8 cellular contexts compared by ENCODE assay signal in genomic region chr11:10857604-10858504, GRCh38. TPM values are rescaled to one million over a fixed set of nuclear protein-coding genes. Genes with fewer than 3 reads are reported as not detected.
DNase-seq lines count a peak whose midpoint lies in the region; ATAC-seq and TF ChIP-seq lines count a peak whose summit lies in the region.

Gene ZBED5, minus strand, starts transcription at chr11:10858053. Its CDS starts 3,108 bp downstream, at chr11:10854945.

- no peaks in the 10 kb centered on the region for H3K9me3 Mint-ChIP-seq in dendritic cell treated with granulocyte-macrophage colony-stimulating factor and Interleukin-4, amounts not matched to agents 40 ng/mL and 50 ng/mL, for 4 days

- H3K27me3 ChIP-seq in left lung: no peaks in the 10 kb centered on the region

- H3K27ac Mint-ChIP-seq in dendritic cell treated with granulocyte-macrophage colony-stimulating factor and Interleukin-4, amounts not matched to agents 40 ng/mL and 50 ng/mL, for 4 days: peak within 1 kb of the TSS; percentile 97

- H3K36me3 Mint-ChIP-seq in dendritic cell treated with granulocyte-macrophage colony-stimulating factor and Interleukin-4, amounts not matched to agents 40 ng/mL and 50 ng/mL, for 4 days (ENCODE audit: low read depth): peaks cover 52% of the 10 kb centered on the region

- peaks cover 28% of the 10 kb centered on the region for H3K4me1 Mint-ChIP-seq in dendritic cell treated with granulocyte-macrophage colony-stimulating factor and Interleukin-4, amounts not matched to agents 40 ng/mL and 50 ng/mL, for 4 days (ENCODE audit: low read depth)

- intact Hi-C loops in dendritic cell treated with granulocyte-macrophage colony-stimulating factor and Interleukin-4, amounts not matched to agents 40 ng/mL and 50 ng/mL, for 4 days (cut with micrococcal nuclease): loop anchor here (1.0 to 2.0 kb wide), 3 partner anchors 40 to 73 kb away; partner anchors contain the start of gene EIF4G2
- intact Hi-C loops in left lung (cut with DNase I): loop anchor here in 1 of 2 donors (10.0 kb wide), 1 partner anchor 53 kb away; the partner anchor contains the start of gene EIF4G2

- peak within 1 kb of the TSS; percentile 78 to 89 for H3K4me3 ChIP-seq in left lung

- H3K27me3 Mint-ChIP-seq in dendritic cell treated with granulocyte-macrophage colony-stimulating factor and Interleukin-4, amounts not matched to agents 40 ng/mL and 50 ng/mL, for 4 days: no peaks in the 10 kb centered on the region

- H3K9me3 ChIP-seq in left lung: no peaks in the 10 kb centered on the region

- H3K36me3 ChIP-seq in left lung: peaks cover 0 to 32% of the 10 kb centered on the region in 2 donors

- H3K4me3 Mint-ChIP-seq in dendritic cell treated with granulocyte-macrophage colony-stimulating factor and Interleukin-4, amounts not matched to agents 40 ng/mL and 50 ng/mL, for 4 days: peak within 1 kb of the TSS; percentile 98

- DNase-seq in NCI-H748 treated with DMSO at 0.1 percent for 48 hours (lab: John Stamatoyannopoulos, UW): peak; percentile 95
- peak; percentile 87 to 93 for DNase-seq in activated CD4-positive, alpha-beta T cell treated with anti-CD3 and anti-CD28 coated beads, Interleukin-2, amount 50 U/mL, for 24 hours (ENCODE audit: low read depth in 1 of 2, low spot score in 1 of 2)
- DNase-seq in left lung: peak; percentile 97
- DNase-seq in stimulated activated CD4-positive, alpha-beta T cell treated with anti-CD3 and anti-CD28 coated beads, Interleukin-2, amount 100 ng/mL, for 48 hours: peak; percentile 90 to 92

- H3K4me1 ChIP-seq in left lung: peaks cover 15 to 33% of the 10 kb centered on the region in 2 donors

- peak; percentile 91 for ATAC-seq in GM19372 (IDR thresholded peaks at IDR 0.05; ENCODE audit: low read depth, unreplicated experiment)
- ATAC-seq in HG03558 (IDR thresholded peaks at IDR 0.05; ENCODE audit: extremely low read depth, unreplicated experiment): peak; percentile 82
- peak; percentile 96 for ATAC-seq in left lung

- H3K27ac ChIP-seq in C4-2B: peak within 1 kb of the TSS; percentile 98
- H3K27ac ChIP-seq in left lung: peak within 1 kb of the TSS; percentile 99

- TF ChIP-seq CTCF in C4-2B (conservative IDR thresholded peaks at IDR 0.05): no peak
- no peak for TF ChIP-seq CTCF in left lung (IDR thresholded peaks at IDR 0.05)

RNA-seq across cellular contexts. Expression of gene ZBED5, which starts in this region (rescaled TPM):
- total RNA-seq in left lung: 10 to 100 TPM; 37.4 to 41.5 TPM

Comparison
In these comparisons a context has a peak if more than half of its experiments do, and no peak if none do; other contexts are left out.
1. Peak in every context shown above with its lines: DNase-seq, ATAC-seq, H3K4me3 ChIP-seq and H3K27ac ChIP-seq.